Comparison of ENCODE assay signal across 1 cellular context in genomic region chrX:5724123-5724522, GRCh38.
TF ChIP-seq lines count a peak whose summit lies in the region.

No MANE protein-coding gene starts in this region.

TF ChIP-seq in HepG2, 621 proteins besides CTCF, POLR2A, EP300 and RAD21 (continued from another document):
- TF ChIP-seq ARID4A (CRISPR knock-in tag; IDR thresholded peaks at IDR 0.05; ENCODE audit: borderline replicate concordance), result no peak
- TF ChIP-seq, protein P1, sequence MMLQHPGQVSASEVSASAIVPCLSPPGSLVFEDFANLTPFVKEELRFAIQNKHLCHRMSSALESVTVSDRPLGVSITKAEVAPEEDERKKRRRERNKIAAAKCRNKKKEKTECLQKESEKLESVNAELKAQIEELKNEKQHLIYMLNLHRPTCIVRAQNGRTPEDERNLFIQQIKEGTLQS (CRISPR knock-in tag; IDR thresholded peaks at IDR 0.05), result no peak
- no peak for TF ChIP-seq ZKSCAN1 (IDR thresholded peaks at IDR 0.05; ENCODE audit: low read length)
- TF ChIP-seq ISX (CRISPR knock-in tag; conservative IDR thresholded peaks at IDR 0.05), result no peak
- TF ChIP-seq MAFF (IDR thresholded peaks at IDR 0.05; ENCODE audit: low read depth, low read length), result peak; percentile 45; the same call in 1 of the 2 replicates
- no peak for TF ChIP-seq DNMT3B (CRISPR knock-in tag; conservative IDR thresholded peaks at IDR 0.05)
- no peak for TF ChIP-seq GTF2F1 (IDR thresholded peaks at IDR 0.05; ENCODE audit: low read length)
